ENCODE assay signal across 1 cellular context in the genomic region with DNA sequence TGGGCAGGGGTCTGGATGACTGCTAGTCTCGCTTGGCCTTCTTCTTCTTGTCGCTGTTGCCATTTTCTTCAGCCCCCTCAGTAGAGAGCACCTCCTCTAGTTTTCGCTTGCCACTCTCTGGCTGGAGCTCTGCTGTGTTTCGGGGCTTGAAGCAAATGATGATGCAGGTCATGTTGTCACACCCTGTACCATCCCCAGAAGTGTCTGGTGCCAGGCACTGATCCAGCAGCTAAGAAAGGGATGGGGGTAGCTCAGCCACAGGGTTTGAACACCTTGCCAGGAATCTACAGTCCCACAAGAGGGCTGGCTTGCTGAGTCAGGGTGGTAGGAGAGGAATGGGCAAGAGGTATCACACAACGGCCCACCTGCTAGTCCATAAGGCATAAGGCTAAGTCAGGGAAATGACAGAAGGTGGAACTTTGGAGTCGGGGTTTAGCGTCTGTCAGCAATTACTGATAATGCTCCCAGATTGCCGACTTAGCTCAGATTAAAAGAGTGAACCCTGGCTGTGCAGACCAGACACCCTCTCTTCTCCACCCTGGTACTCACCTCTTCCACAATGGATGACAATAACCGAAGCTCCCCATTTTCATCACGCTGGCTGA.
TF ChIP-seq lines count a peak whose summit lies in the region.

No MANE protein-coding gene starts in this region.

TF ChIP-seq in GM12878, 131 proteins besides CTCF, POLR2A, EP300 and RAD21:
- TF ChIP-seq NR2C1 (IDR thresholded peaks at IDR 0.05), result no peak
TF ChIP-seq in GM12878: peak in this region for 0.
